8 cellular contexts compared by ENCODE assay signal in the genomic region with DNA sequence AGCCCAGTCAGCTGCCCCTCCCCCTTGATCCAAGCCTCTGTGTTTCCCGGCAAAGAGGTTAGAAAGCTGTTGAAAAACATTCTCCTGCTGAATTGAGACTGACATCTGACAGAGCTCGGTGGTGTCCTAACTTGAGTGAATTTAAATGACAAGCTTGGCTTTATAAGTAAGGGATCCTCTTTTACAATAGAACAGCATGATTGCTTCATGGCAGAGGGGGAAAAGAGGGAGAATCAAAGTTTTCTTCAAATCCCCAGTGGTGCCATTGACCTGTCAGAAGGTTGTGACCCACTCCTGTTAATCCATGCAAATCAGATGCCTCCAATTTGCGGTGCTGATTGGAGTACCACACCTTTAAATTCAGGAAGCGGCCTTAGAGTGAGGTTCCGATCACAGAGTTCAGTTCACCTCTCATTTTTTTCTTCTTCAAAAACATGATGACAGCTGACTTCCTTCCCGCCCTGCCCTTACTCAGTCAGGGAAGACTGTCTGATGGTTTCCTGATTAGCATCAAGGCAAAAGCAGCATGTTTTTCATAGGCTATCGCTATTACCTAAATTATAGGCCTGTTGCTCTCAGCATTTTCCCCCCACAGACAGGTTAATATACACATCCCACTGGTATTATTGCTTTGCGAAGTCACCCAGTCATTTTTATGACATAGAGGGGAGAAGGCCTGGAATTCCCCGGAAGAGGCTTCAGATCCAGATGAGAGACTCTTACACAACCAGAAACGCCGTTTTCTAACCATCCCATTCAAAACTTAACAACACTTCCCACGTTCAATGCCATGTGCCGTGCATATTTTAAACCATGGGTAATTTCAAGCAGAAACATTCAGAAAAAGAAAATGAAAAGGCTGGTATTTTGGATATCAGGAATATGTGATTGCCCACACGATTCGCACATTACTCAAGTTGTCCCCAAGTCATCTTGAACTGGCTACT.
DNase-seq lines count a peak whose midpoint lies in the region; ATAC-seq, FAIRE-seq and TF ChIP-seq lines count a peak whose summit lies in the region.

No MANE protein-coding gene starts in this region.

- no peaks in the 10 kb centered on the region for H3K4me1 ChIP-seq in ovary (ENCODE audit: insufficient read depth)

- H3K27ac ChIP-seq in SK-N-MC (peak overlapping the region; percentile 43; the same call in 1 of the 2 replicates), neural cell (ENCODE audit: low read length) (peak overlapping the region; percentile 57), ovary (no peak overlapping the region)

- peak; percentile 69 for TF ChIP-seq EP300 in neural cell (conservative IDR thresholded peaks at IDR 0.05; ENCODE audit: poor library complexity, severe bottlenecking)
- no peak for TF ChIP-seq EP300 in ovary (IDR thresholded peaks at IDR 0.05)

- H2AFZ ChIP-seq in neural cell (ENCODE audit: low read depth, low read length): no peak overlapping the region

- H3K9ac ChIP-seq in SK-N-MC (ENCODE audit: insufficient read length) (no peak overlapping the region), neural cell (ENCODE audit: low read length) (no peak overlapping the region)

- H3K27me3 ChIP-seq in neural cell (ENCODE audit: insufficient read depth, low read depth, low read length) (no peaks in the 10 kb centered on the region), ovary (no peaks in the 10 kb centered on the region)

- TF ChIP-seq CTCF in neural cell (IDR thresholded peaks at IDR 0.05; ENCODE audit: poor library complexity, severe bottlenecking) (no peak), ovary (IDR thresholded peaks at IDR 0.05) (no peak)

- H3K4me3 ChIP-seq in SK-N-MC (no peak overlapping the region), neural cell (ENCODE audit: low read length) (peak overlapping the region; percentile 47), ovary (no peak overlapping the region)

- H3K36me3 ChIP-seq in SK-N-MC (ENCODE audit: insufficient read depth, low read length): no peaks in the 10 kb centered on the region
- H3K36me3 ChIP-seq in neural cell (ENCODE audit: insufficient read depth, low read length): no peaks in the 10 kb centered on the region
- no peaks in the 10 kb centered on the region for H3K36me3 ChIP-seq in ovary

- TF ChIP-seq POLR2A in ovary (IDR thresholded peaks at IDR 0.05): no peak

- 67 to 76% (median 73%) methylated on average over 15 of the region's 15 CpGs for WGBS in ovary, 3 donors

- H3K4me2 ChIP-seq in neural cell (ENCODE audit: low read length): peak overlapping the region; percentile 33

- peaks cover 20% of the 10 kb centered on the region for H3K79me2 ChIP-seq in neural cell (replicated peaks; ENCODE audit: insufficient read depth, low read length)

- H3F3A ChIP-seq in neural cell (ENCODE audit: insufficient read depth, low read length, poor library complexity, severe bottlenecking): peaks cover 10% of the 10 kb centered on the region

- intact Hi-C loops in ovary (cut with DNase I): no loop called here

- ATAC-seq in GM21717 (IDR thresholded peaks at IDR 0.05; ENCODE audit: unreplicated experiment) (peak; percentile 27), GM21737 (IDR thresholded peaks at IDR 0.05; ENCODE audit: unreplicated experiment) (no peak)

- no peak for DNase-seq in GM18507 (ENCODE audit: extremely low spot score, insufficient read length, low read depth)
- DNase-seq in SK-N-MC (ENCODE audit: low read depth, low spot score): no peak
- DNase-seq in ovary: no peak
- DNase-seq in NCI-H1417 treated with DMSO at 0.1 percent for 48 hours (lab: John Stamatoyannopoulos, UW): no peak
- DNase-seq in SIG-M5 (lab: John Stamatoyannopoulos, UW): no peak

- peak; percentile 96 for FAIRE-seq in GM18507 (lab: Jason Lieb, UNC)

- no peaks in the 10 kb centered on the region for H3K9me2 ChIP-seq in neural cell (ENCODE audit: insufficient read depth, low read length)

- no peak for TF ChIP-seq RAD21 in neural cell (conservative IDR thresholded peaks at IDR 0.05)

- H3K9me3 ChIP-seq in SK-N-MC (ENCODE audit: low read depth, low read length): no peaks in the 10 kb centered on the region
- H3K9me3 ChIP-seq in neural cell (ENCODE audit: low read length): no peaks in the 10 kb centered on the region
- no peaks in the 10 kb centered on the region for H3K9me3 ChIP-seq in ovary

- peaks cover 5% of the 10 kb centered on the region for H4K20me1 ChIP-seq in neural cell (ENCODE audit: insufficient read depth)

TF ChIP-seq in neural cell, 6 proteins besides CTCF, POLR2A, EP300 and RAD21:
- peak; percentile 25 for TF ChIP-seq POLR2AphosphoS5 (IDR thresholded peaks at IDR 0.05)
- TF ChIP-seq TAF1 (IDR thresholded peaks at IDR 0.05; ENCODE audit: low read depth): no peak
- peak; percentile 1 for TF ChIP-seq REST (IDR thresholded peaks at IDR 0.05; ENCODE audit: borderline replicate concordance)
- no peak for TF ChIP-seq EZH2 (IDR thresholded peaks at IDR 0.05; ENCODE audit: borderline replicate concordance, insufficient read depth, low read length, poor library complexity, severe bottlenecking)
- TF ChIP-seq MXI1 (conservative IDR thresholded peaks at IDR 0.05; ENCODE audit: poor library complexity, severe bottlenecking): peak; percentile 24
- no peak for TF ChIP-seq SMC3 (conservative IDR thresholded peaks at IDR 0.05; ENCODE audit: poor library complexity)

Comparison
In these comparisons a context has a peak if more than half of its experiments do, and no peak if none do; other contexts are left out.
1. H3K27ac ChIP-seq: peak in SK-N-MC (single experiment) and neural cell (single experiment); none in ovary (0 of 2).